21 cellular contexts compared by ENCODE assay signal in genomic region chr15:48423342-48423741, GRCh38.
DNase-seq lines count a peak whose midpoint lies in the region; ATAC-seq, FAIRE-seq and TF ChIP-seq lines count a peak whose summit lies in the region.
"Had no signal": no experiment of that assay in that cellular context is flagged by ENCODE, and none has a peak within 500 bp of the region (broad histone marks: within the 10 kb centered on the region; RNA-seq: fewer than 3 reads in every experiment).

No MANE protein-coding gene starts in this region.

- TF ChIP-seq POLR2A in breast epithelium (IDR thresholded peaks at IDR 0.05) (no peak), H1 (IDR thresholded peaks at IDR 0.05; ENCODE audit: control extremely low read depth in 1 of 2, low read depth in 2 of 2, low read length in 2 of 2) (no peak), sigmoid colon (IDR thresholded peaks at IDR 0.05) (no peak)

- WGBS in mammary epithelial cell (ENCODE audit: low coverage, missing lambda C conversion rate): 100% methylated on average over 3 of the region's 3 CpGs
- WGBS in H1 (ENCODE audit: extremely low coverage in 1 of 2, insufficient coverage in 1 of 2, insufficient read length in 1 of 2, insufficient replicate concordance in 2 of 2, low coverage in 1 of 2, low lambda C conversion rate in 2 of 2, missing lambda C conversion rate in 1 of 2), 2 experiments: 87% methylated on average over 3 of the region's 3 CpGs; no CpG with 5 or more reads in 1 of the 2 experiments
- WGBS in sigmoid colon, 2 donors: 91 to 92% methylated on average over 3 of the region's 3 CpGs

- H3K14ac ChIP-seq in H1 (ENCODE audit: insufficient read length): no peak overlapping the region

- no peak overlapping the region for H2BK12ac ChIP-seq in H1 (ENCODE audit: low read depth, low read length)

- no peak overlapping the region for H2BK15ac ChIP-seq in H1 (ENCODE audit: low read length)

- H4K5ac ChIP-seq in H1 (ENCODE audit: insufficient read length, low read depth, low read length): no peak overlapping the region

- no peaks in the 10 kb centered on the region for H3K79me1 ChIP-seq in H1 (ENCODE audit: low read depth, low read length)

- no peak overlapping the region for H2BK5ac ChIP-seq in H1 (ENCODE audit: low read depth, low read length)

- H3K27ac Mint-ChIP-seq in nephron: peak overlapping the region; percentile 93 to 97 (median 95)
- H3K27ac Mint-ChIP-seq in stimulated activated naive CD8-positive, alpha-beta T cell treated with anti-CD3 and anti-CD28 coated beads, Interleukin-15, amount 100 ng/mL, for 72 hours: peak overlapping the region in 1 of 2 donors; percentile 86
- H3K27ac Mint-ChIP-seq: CD4-positive, alpha-beta T cell; H9 had no signal

- H2AFZ ChIP-seq in mammary epithelial cell (ENCODE audit: low read depth, low read length): no peak overlapping the region
- H2AFZ ChIP-seq in H1 (ENCODE audit: low read length): no peak overlapping the region

- TF ChIP-seq EP300 in H1 (IDR thresholded peaks at IDR 0.05; ENCODE audit: borderline replicate concordance in 1 of 2, low read depth in 2 of 2, low read length in 2 of 2) (no peak), sigmoid colon (IDR thresholded peaks at IDR 0.05) (no peak)

- in situ Hi-C loops in mammary epithelial cell (cut with MboI; ENCODE audit: low sequenced_read_pairs in 2 of 2): no loop called here

- H4K8ac ChIP-seq in H1 (ENCODE audit: extremely low read depth, insufficient read depth, low read length): no peak overlapping the region

- H3K27ac ChIP-seq in mammary epithelial cell (ENCODE audit: insufficient read depth, low read depth, low read length) (no peak overlapping the region), breast epithelium (peak overlapping the region in 1 of 2 donors; percentile 55), H1 (ENCODE audit: low read depth, low read length) (no peak overlapping the region; the same call in 1 of the 2 replicates), sigmoid colon (no peak overlapping the region)
- H3K27ac ChIP-seq: Peyer's patch had no signal

- no peak overlapping the region for H3K4me2 ChIP-seq in mammary epithelial cell (ENCODE audit: insufficient read depth, low read depth, low read length)
- H3K4me2 ChIP-seq in H1 (ENCODE audit: insufficient read depth in 1 of 2, low read depth in 2 of 2, low read length in 2 of 2): no peak overlapping the region

- no peak overlapping the region for H3K23ac ChIP-seq in H1 (ENCODE audit: insufficient read length)

- no peak overlapping the region for H2AK5ac ChIP-seq in H1 (ENCODE audit: low read depth, low read length)

- no peak for TF ChIP-seq RAD21 in H1 (IDR thresholded peaks at IDR 0.05 in 1 of 2, conservative IDR thresholded peaks at IDR 0.05 in 1 of 2; ENCODE audit: low read depth in 2 of 2, low read length in 2 of 2)

- H3K27me3 ChIP-seq in mammary epithelial cell (ENCODE audit: insufficient read depth, low read length) (no peaks in the 10 kb centered on the region), breast epithelium (no peaks in the 10 kb centered on the region), H1 (replicated peaks in 1 of 4; ENCODE audit: control insufficient read depth in 3 of 4, extremely low read depth in 1 of 4, insufficient read depth in 3 of 4, low read length in 3 of 4) (no peaks in the 10 kb centered on the region), sigmoid colon (no peaks in the 10 kb centered on the region)
- H3K27me3 ChIP-seq: Peyer's patch had no signal

- no peak overlapping the region for H3K4ac ChIP-seq in H1 (replicated peaks; ENCODE audit: insufficient read length, low read depth, low read length)

- H3K23me2 ChIP-seq in H1 (ENCODE audit: low read depth, low read length): no peaks in the 10 kb centered on the region

- H3K56ac ChIP-seq in H1 (replicated peaks; ENCODE audit: insufficient read length, low read depth, low read length): no peak overlapping the region

- no peaks in the 10 kb centered on the region for H3K9me3 Mint-ChIP-seq in nephron
- H3K9me3 Mint-ChIP-seq in stimulated activated naive CD8-positive, alpha-beta T cell treated with anti-CD3 and anti-CD28 coated beads, Interleukin-15, amount 100 ng/mL, for 72 hours: no peaks in the 10 kb centered on the region
- H3K9me3 Mint-ChIP-seq: CD4-positive, alpha-beta T cell; H9 had no signal

- 0 out of 2 replicates have a peak overlapping the region, but pooled peaks have one; percentile 3 for H2BK20ac ChIP-seq in H1 (ENCODE audit: low read length)

- no peak overlapping the region for H3K18ac ChIP-seq in H1 (ENCODE audit: extremely low read depth, low read length)

- H3K4me3 Mint-ChIP-seq in nephron: peak overlapping the region in 2 of 3 experiments; percentile 12 to 49
- no peak overlapping the region for H3K4me3 Mint-ChIP-seq in stimulated activated naive CD8-positive, alpha-beta T cell treated with anti-CD3 and anti-CD28 coated beads, Interleukin-15, amount 100 ng/mL, for 72 hours
- H3K4me3 Mint-ChIP-seq: CD4-positive, alpha-beta T cell; H9 had no signal

- no peak for ATAC-seq in HG03159 (IDR thresholded peaks at IDR 0.05; ENCODE audit: unreplicated experiment)
- ATAC-seq in stimulated activated naive CD8-positive, alpha-beta T cell treated with anti-CD3 and anti-CD28 coated beads, Interleukin-15, amount 100 ng/mL, for 72 hours: no peak

- H3K79me2 ChIP-seq in mammary epithelial cell (ENCODE audit: insufficient read depth, low read length) (no peaks in the 10 kb centered on the region), H1 (ENCODE audit: control insufficient read depth in 1 of 2, insufficient read depth in 2 of 2, low read length in 2 of 2) (no peaks in the 10 kb centered on the region)

- peak; percentile 56 for DNase-seq in mammary epithelial cell
- no peak for DNase-seq in breast epithelium (ENCODE audit: low spot score in 2 of 2)
- DNase-seq in H1 (ENCODE audit: low read depth in 1 of 2, low spot score in 2 of 2): no peak
- DNase-seq in sigmoid colon: no peak
- DNase-seq in posterior cingulate gyrus: no peak
- no peak for DNase-seq in stimulated activated naive CD8-positive, alpha-beta T cell treated with anti-CD3 and anti-CD28 coated beads, Interleukin-15, amount 100 ng/mL, for 72 hours
- DNase-seq: 8988T; Caco-2; CD4-positive, alpha-beta T cell; H9; NCI-H1105 treated with DMSO at 0.1 percent for 48 hours; NCI-H1694; NCI-H2081 treated with DMSO at 0.1 percent for 48 hours; NCI-H748 treated with DMSO at 0.1 percent for 48 hours; NK-92 treated with Interleukin-12 subunit alpha and Interleukin-12 subunit beta, amount 100 ng/mL, for 24 hours; Peyer's patch; Right ventricle myocardium superior had no signal

- H4K20me1 ChIP-seq in mammary epithelial cell (ENCODE audit: insufficient read depth, low read length) (no peaks in the 10 kb centered on the region), H1 (replicated peaks in 1 of 2; ENCODE audit: control insufficient read depth in 1 of 2, insufficient read depth in 2 of 2, low read length in 2 of 2) (no peaks in the 10 kb centered on the region)

- H3K9me3 ChIP-seq in mammary epithelial cell (replicated peaks; ENCODE audit: insufficient read depth, low read length): no peaks in the 10 kb centered on the region
- H3K9me3 ChIP-seq in breast epithelium: no peaks in the 10 kb centered on the region
- no peaks in the 10 kb centered on the region for H3K9me3 ChIP-seq in H1 (ENCODE audit: insufficient read depth in 2 of 2, low read depth in 1 of 2, low read length in 1 of 2)
- H3K9me3 ChIP-seq in sigmoid colon: no peaks in the 10 kb centered on the region
- H3K9me3 ChIP-seq: Caco-2, Peyer's patch had no signal

- H3K36me3 Mint-ChIP-seq in nephron (ENCODE audit: low read depth): peaks cover 72% of the 10 kb centered on the region

- H3K36me3 ChIP-seq in mammary epithelial cell (ENCODE audit: insufficient read depth, low read length) (no peaks in the 10 kb centered on the region), breast epithelium (peaks cover 3% of the 10 kb centered on the region), H1 (ENCODE audit: control insufficient read depth in 2 of 4, insufficient read depth in 4 of 4, low read length in 3 of 4) (no peaks in the 10 kb centered on the region), sigmoid colon (peaks cover 0 to 77% (median 0%) of the 10 kb centered on the region in 4 donors)

- FAIRE-seq in H1 (lab: Jason Lieb, UNC): no peak
- FAIRE-seq: GM12891, GM18507 had no signal

- POLR2A ChIA-PET in H1 (lab: Charles Lee; ENCODE audit: partially characterized antibody): no interaction called here

- no peaks in the 10 kb centered on the region for H3K27me3 Mint-ChIP-seq in nephron (ENCODE audit: low read depth)
- no peaks in the 10 kb centered on the region for H3K27me3 Mint-ChIP-seq in stimulated activated naive CD8-positive, alpha-beta T cell treated with anti-CD3 and anti-CD28 coated beads, Interleukin-15, amount 100 ng/mL, for 72 hours
- H3K27me3 Mint-ChIP-seq: CD4-positive, alpha-beta T cell had no signal

- BruUV-seq in mammary epithelial cell (replicated peaks; lab: Mats Ljungman, UMichigan): no TSS peak

- CTCF ChIA-PET in mammary epithelial cell (lab: Charles Lee; ENCODE audit: low non-redundant PET) (no interaction called here), H1 (lab: Charles Lee; ENCODE audit: partially characterized antibody) (interaction anchor here (1.6 to 6.4 kb wide), 2 partner anchors 16 to 70 kb away, joined by 4 to 44 read pairs; no protein-coding TSS in a partner anchor)

- intact Hi-C loops in mammary epithelial cell (cut with micrococcal nuclease) (no loop called here), breast epithelium (cut with DNase I; ENCODE audit: low total_unique reads) (no loop called here), sigmoid colon (cut with DNase I) (no loop called here), posterior cingulate gyrus (cut with DNase I) (no loop called here)

- H3K4me1 ChIP-seq in mammary epithelial cell (ENCODE audit: insufficient read depth, low read length): peaks cover 29% of the 10 kb centered on the region
- H3K4me1 ChIP-seq in breast epithelium: no peaks in the 10 kb centered on the region
- H3K4me1 ChIP-seq in H1 (replicated peaks in 1 of 4; ENCODE audit: control insufficient read depth in 3 of 4, insufficient read depth in 4 of 4, low read length in 3 of 4): peaks cover 2 to 7% (median 3%) of the 10 kb centered on the region in 4 experiments; a peak in 4 of 7 replicates
- H3K4me1 ChIP-seq in sigmoid colon: no peaks in the 10 kb centered on the region
- H3K4me1 ChIP-seq: Caco-2, Peyer's patch had no signal

- dilution Hi-C loops in mammary epithelial cell (cut with HindIII; ENCODE audit: low sequenced_read_pairs): no loop called here

- H3K4me3 ChIP-seq in mammary epithelial cell (replicated peaks in 1 of 3; ENCODE audit: insufficient read depth in 1 of 3, low read depth in 2 of 3, low read length in 3 of 3) (no peak overlapping the region), breast epithelium (no peak overlapping the region), H1 (ENCODE audit: extremely low read depth in 1 of 4, insufficient read depth in 2 of 4, low read depth in 3 of 4, low read length in 4 of 4) (no peak overlapping the region), sigmoid colon (no peak overlapping the region)
- H3K4me3 ChIP-seq: Peyer's patch had no signal

- TF ChIP-seq CTCF in mammary epithelial cell (conservative IDR thresholded peaks at IDR 0.05 in 1 of 2, IDR thresholded peaks at IDR 0.05 in 1 of 2; ENCODE audit: extremely low read depth in 1 of 2, insufficient read depth in 1 of 2, low read depth in 1 of 2, low read length in 2 of 2): no peak
- no peak for TF ChIP-seq CTCF in breast epithelium (IDR thresholded peaks at IDR 0.05)
- no peak for TF ChIP-seq CTCF in H1 (IDR thresholded peaks at IDR 0.05; ENCODE audit: control extremely low read depth in 1 of 3, insufficient read depth in 1 of 3, low read depth in 1 of 3, low read length in 3 of 3)
- no peak for TF ChIP-seq CTCF in nephron (IDR thresholded peaks at IDR 0.05; ENCODE audit: unreplicated experiment in 3 of 3)
- TF ChIP-seq CTCF in sigmoid colon (IDR thresholded peaks at IDR 0.05): no peak

- no peak overlapping the region for H2BK120ac ChIP-seq in H1 (replicated peaks; ENCODE audit: low read depth, low read length)

- H3K9ac ChIP-seq in mammary epithelial cell (ENCODE audit: insufficient read depth, low read length) (no peak overlapping the region), H1 (replicated peaks in 1 of 4; ENCODE audit: extremely low read depth in 1 of 4, low read depth in 3 of 4, low read length in 3 of 4) (no peak overlapping the region)

- H4K91ac ChIP-seq in H1 (replicated peaks; ENCODE audit: insufficient read length, low read length): no peak overlapping the region

- H3K4me1 Mint-ChIP-seq in nephron: peaks cover 37% of the 10 kb centered on the region
- H3K4me1 Mint-ChIP-seq in stimulated activated naive CD8-positive, alpha-beta T cell treated with anti-CD3 and anti-CD28 coated beads, Interleukin-15, amount 100 ng/mL, for 72 hours: no peaks in the 10 kb centered on the region

Comparison
In these comparisons a context has a peak if more than half of its experiments do, and no peak if none do; other contexts are left out.
1. H3K4me3 Mint-ChIP-seq: peak in nephron (2 of 3); none in stimulated activated naive CD8-positive, alpha-beta T cell treated with anti-CD3 and anti-CD28 coated beads, Interleukin-15, amount 100 ng/mL, for 72 hours (0 of 2).